In genomic region chr1:19560480-19560879, GRCh38 we compare ENCODE assay signal across 24 cellular contexts.
"Had no signal": no experiment of that assay in that cellular context is flagged by ENCODE, and none has a peak within 500 bp of the region (broad histone marks: within the 10 kb centered on the region; RNA-seq: fewer than 3 reads in every experiment).

No MANE protein-coding gene starts in this region.

- H3K9me3 ChIP-seq: esophagus muscularis mucosa, gastrocnemius medialis, heart right ventricle, left lung, lower lobe of right lung, mucosa of descending colon had no signal

- DNase-seq: dermis blood vessel endothelial cell; dorsolateral prefrontal cortex; effector CD4-positive, alpha-beta T cell; effector memory CD4-positive, alpha-beta T cell; foreskin fibroblast; foreskin melanocyte; gastrocnemius medialis; glutamatergic neuron; head of caudate nucleus; heart right ventricle; hippocampal formation; left cardiac atrium; left lung; left ventricle myocardium superior; lower lobe of right lung; mesenchymal stem cell; mucosa of descending colon; naive B cell had no signal

- H3K4me1 ChIP-seq: lower lobe of right lung had no signal

- FAIRE-seq: colon, endothelial cell of umbilical vein, islet of Langerhans, keratinocyte had no signal

- H3K36me3 ChIP-seq: esophagus muscularis mucosa, gastrocnemius medialis, heart right ventricle, left lung, lower lobe of right lung had no signal

- H3K27me3 ChIP-seq: dorsolateral prefrontal cortex, esophagus muscularis mucosa, gastrocnemius medialis, heart right ventricle had no signal

- ATAC-seq: gastrocnemius medialis, heart right ventricle, left cardiac atrium, left lung, left ventricle myocardium superior, lower lobe of right lung, mucosa of descending colon had no signal

- H3K4me3 ChIP-seq: coronary artery, dorsolateral prefrontal cortex, esophagus muscularis mucosa, gastrocnemius medialis, heart right ventricle, left lung, lower lobe of right lung, mucosa of descending colon had no signal

- H3K27ac ChIP-seq: coronary artery, dorsolateral prefrontal cortex, gastrocnemius medialis, heart right ventricle, left lung, lower lobe of right lung had no signal
